In the genomic region with DNA sequence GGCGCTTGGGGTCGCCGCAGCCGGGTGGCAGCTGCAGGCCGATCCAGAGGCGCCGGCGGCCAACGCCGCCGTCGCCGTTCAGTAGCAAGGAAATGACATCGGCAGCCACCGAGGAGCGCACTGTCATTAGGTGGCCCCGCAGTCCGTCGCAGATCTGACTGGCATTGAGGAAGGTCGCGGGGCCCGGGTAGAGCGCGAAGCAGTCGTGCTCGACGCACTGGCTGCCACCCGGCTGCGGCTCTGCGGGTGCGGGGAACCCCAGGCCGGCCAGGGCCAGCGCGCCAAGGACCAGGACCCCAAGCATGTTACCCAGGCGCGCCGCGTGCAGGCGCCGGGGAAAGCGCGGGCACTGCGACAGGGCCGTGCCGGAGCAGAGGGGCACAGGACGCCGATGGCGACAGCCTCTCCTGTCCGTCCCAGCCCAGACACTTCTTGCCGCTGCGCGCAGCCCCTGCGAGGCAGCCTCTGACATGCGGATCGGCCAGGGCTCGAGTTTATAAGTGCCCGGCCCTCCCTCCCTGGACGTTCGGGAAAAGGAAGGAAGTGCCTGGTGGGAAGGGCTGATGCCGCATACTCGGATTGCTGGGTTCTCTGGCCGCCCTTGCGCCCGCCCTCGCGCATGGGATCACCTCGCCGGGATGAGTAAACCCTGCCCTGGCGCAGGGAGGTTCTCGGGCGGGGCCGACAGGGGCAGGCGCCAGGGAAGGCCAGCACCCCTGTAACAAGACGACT, we compare ENCODE assay signal across 9 cellular contexts. TPM values are rescaled to one million over a fixed set of nuclear protein-coding genes. Genes with fewer than 3 reads are reported as not detected.
A peak's percentile ranks its signal among the peaks of the same experiment; 100 is the strongest.
DNase-seq lines count a peak whose midpoint lies in the region; ATAC-seq and TF ChIP-seq lines count a peak whose summit lies in the region.
"Had no signal": no experiment of that assay in that cellular context is flagged by ENCODE, and none has a peak within 500 bp of the region (broad histone marks: within the 10 kb centered on the region; RNA-seq: fewer than 3 reads in every experiment).

A gene with protein sequence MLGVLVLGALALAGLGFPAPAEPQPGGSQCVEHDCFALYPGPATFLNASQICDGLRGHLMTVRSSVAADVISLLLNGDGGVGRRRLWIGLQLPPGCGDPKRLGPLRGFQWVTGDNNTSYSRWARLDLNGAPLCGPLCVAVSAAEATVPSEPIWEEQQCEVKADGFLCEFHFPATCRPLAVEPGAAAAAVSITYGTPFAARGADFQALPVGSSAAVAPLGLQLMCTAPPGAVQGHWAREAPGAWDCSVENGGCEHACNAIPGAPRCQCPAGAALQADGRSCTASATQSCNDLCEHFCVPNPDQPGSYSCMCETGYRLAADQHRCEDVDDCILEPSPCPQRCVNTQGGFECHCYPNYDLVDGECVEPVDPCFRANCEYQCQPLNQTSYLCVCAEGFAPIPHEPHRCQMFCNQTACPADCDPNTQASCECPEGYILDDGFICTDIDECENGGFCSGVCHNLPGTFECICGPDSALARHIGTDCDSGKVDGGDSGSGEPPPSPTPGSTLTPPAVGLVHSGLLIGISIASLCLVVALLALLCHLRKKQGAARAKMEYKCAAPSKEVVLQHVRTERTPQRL (minus strand): TSS at position 472 of the 732 bp plus-strand sequence. CDS start 168 bp downstream, at position 304.

- H3K4me3 ChIP-seq in H7 (ENCODE audit: insufficient read depth, low read depth, low read length): peak within 1 kb of the TSS; percentile 64
- H3K4me3 ChIP-seq in esophagus (ENCODE audit: low read depth in 1 of 2, low read length in 2 of 2): peak within 1 kb of the TSS; percentile 62 to 67
- peak within 1 kb of the TSS; percentile 43 to 57 for H3K4me3 ChIP-seq in mucosa of rectum (ENCODE audit: low read length in 2 of 2)
- peak within 1 kb of the TSS; percentile 48 to 49 for H3K4me3 ChIP-seq in vagina

- H3K4me1 ChIP-seq in esophagus (ENCODE audit: control insufficient read depth in 2 of 2, insufficient read depth in 2 of 2, low read length in 1 of 2) (peaks cover 2 to 19% of the 10 kb centered on the region in 2 donors), mucosa of rectum (ENCODE audit: control insufficient read depth in 2 of 2, insufficient read depth in 2 of 2, low read length in 2 of 2) (peaks cover 6 to 15% of the 10 kb centered on the region in 2 donors), vagina (peaks cover 50% of the 10 kb centered on the region)

- H3K4me1 Mint-ChIP-seq in T-cell: peaks cover 0 to 3% (median 0%) of the 10 kb centered on the region in 3 donors

- H3K27me3 ChIP-seq in H7 (ENCODE audit: control insufficient read depth, insufficient read depth, low read length): peaks cover 54% of the 10 kb centered on the region
- no peaks in the 10 kb centered on the region for H3K27me3 ChIP-seq in esophagus (ENCODE audit: control insufficient read depth in 1 of 2, insufficient read depth in 2 of 2, low read length in 2 of 2)
- peaks cover 23 to 27% of the 10 kb centered on the region in 2 donors for H3K27me3 ChIP-seq in mucosa of rectum (ENCODE audit: control insufficient read depth in 2 of 2, insufficient read depth in 2 of 2, low read length in 2 of 2)
- H3K27me3 ChIP-seq in vagina: no peaks in the 10 kb centered on the region

- no peaks in the 10 kb centered on the region for H3K36me3 Mint-ChIP-seq in T-cell

- intact Hi-C loops in vagina (cut with DNase I): loop anchor here (10.0 kb wide), 1 partner anchor 355 kb away; no protein-coding TSS in a partner anchor

- POLR2A ChIA-PET in T-cell (lab: Charles Lee): no interaction called here

- ATAC-seq in T-cell (replicated peaks in 1 of 4): no peak

- TF ChIP-seq CTCF in vagina (IDR thresholded peaks at IDR 0.05): no peak

- H3K9ac ChIP-seq in mucosa of rectum (ENCODE audit: low read depth in 1 of 2, low read length in 2 of 2): peak within 1 kb of the TSS; percentile 22 to 42
- H3K9ac ChIP-seq: KMS-11 had no signal

- H3K36me3 ChIP-seq in H7 (replicated peaks; ENCODE audit: control insufficient read depth, insufficient read depth, low read length) (no peaks in the 10 kb centered on the region), esophagus (ENCODE audit: control insufficient read depth in 2 of 2, insufficient read depth in 2 of 2, low read length in 1 of 2) (no peaks in the 10 kb centered on the region), mucosa of rectum (ENCODE audit: control insufficient read depth in 2 of 2, insufficient read depth in 2 of 2, low read length in 2 of 2) (no peaks in the 10 kb centered on the region), vagina (no peaks in the 10 kb centered on the region)

- 1% methylated on average over 60 to 74 of the region's 74 CpGs for WGBS in esophagus, 2 donors

- H3K27ac Mint-ChIP-seq in T-cell: no peak within 1 kb of the TSS

- H3K9me3 Mint-ChIP-seq in T-cell: no peaks in the 10 kb centered on the region

- CTCF ChIA-PET in T-cell (lab: Charles Lee): no interaction called here

- H3K27ac ChIP-seq in esophagus (ENCODE audit: low read depth in 2 of 2, low read length in 1 of 2) (peak within 1 kb of the TSS; percentile 95), mucosa of rectum (ENCODE audit: low read depth in 2 of 2, low read length in 2 of 2) (peak within 1 kb of the TSS; percentile 61 to 66), vagina (peak within 1 kb of the TSS; percentile 67)
- H3K27ac ChIP-seq: KMS-11 had no signal

- H3K27me3 Mint-ChIP-seq in T-cell: peaks cover 40 to 52% of the 10 kb centered on the region in 2 donors

- no peak within 1 kb of the TSS for H3K4me3 Mint-ChIP-seq in T-cell

- DNase-seq in H7 (peak; percentile 80), RPMI7951 (ENCODE audit: low read depth) (peak; percentile 91), vagina (ENCODE audit: extremely low spot score in 2 of 2) (no peak), NCI-H2029 treated with DMSO at 0.1 percent for 48 hours (lab: John Stamatoyannopoulos, UW) (no peak), T-cell (no peak), NCI-H128 (lab: John Stamatoyannopoulos, UW; ENCODE audit: unreplicated experiment) (no peak)

- H3K9me3 ChIP-seq in esophagus (ENCODE audit: control insufficient read depth in 2 of 2, insufficient read depth in 1 of 2, low read depth in 1 of 2, low read length in 1 of 2): no peaks in the 10 kb centered on the region
- no peaks in the 10 kb centered on the region for H3K9me3 ChIP-seq in mucosa of rectum (ENCODE audit: control insufficient read depth in 2 of 2, low read length in 2 of 2)
- H3K9me3 ChIP-seq in vagina: no peaks in the 10 kb centered on the region

- peak in 1 of 2 donors; percentile 65 for TF ChIP-seq POLR2A in vagina (IDR thresholded peaks at IDR 0.05)

RNA-seq across cellular contexts. Expression of the gene that starts here (rescaled TPM):
- total RNA-seq in H7 (2014; rRNA removed; shearing (Covaris generic)): 1.2 and 1.5 TPM in 2 replicates
- total RNA-seq in RPMI7951 (2014; rRNA removed; shearing (Covaris generic)): 18.0 and 19.6 TPM in 2 replicates
- 10 to 100 TPM in 1 of 2 donors, 1 to 10 TPM in 1; 9.5 to 29.7 TPM for polyA plus RNA-seq in esophagus
- total RNA-seq in vagina (76.9 TPM), T-cell (under 1 TPM; 0.07 to 0.23 (median 0.16) TPM)

Comparison
In these comparisons a context has a peak if more than half of its experiments do, and no peak if none do; other contexts are left out.
1. DNase-seq: peak in H7 (single experiment) and RPMI7951 (single experiment); none in vagina (0 of 2), NCI-H2029 treated with DMSO at 0.1 percent for 48 hours (single experiment), T-cell (0 of 34) and NCI-H128 (single experiment).
2. Peak in every context shown above with its lines, with median percentiles within 50 percentile points of each other: H3K4me3 ChIP-seq and H3K27ac ChIP-seq.